Comparison of ENCODE assay signal across 18 cellular contexts in the genomic region with DNA sequence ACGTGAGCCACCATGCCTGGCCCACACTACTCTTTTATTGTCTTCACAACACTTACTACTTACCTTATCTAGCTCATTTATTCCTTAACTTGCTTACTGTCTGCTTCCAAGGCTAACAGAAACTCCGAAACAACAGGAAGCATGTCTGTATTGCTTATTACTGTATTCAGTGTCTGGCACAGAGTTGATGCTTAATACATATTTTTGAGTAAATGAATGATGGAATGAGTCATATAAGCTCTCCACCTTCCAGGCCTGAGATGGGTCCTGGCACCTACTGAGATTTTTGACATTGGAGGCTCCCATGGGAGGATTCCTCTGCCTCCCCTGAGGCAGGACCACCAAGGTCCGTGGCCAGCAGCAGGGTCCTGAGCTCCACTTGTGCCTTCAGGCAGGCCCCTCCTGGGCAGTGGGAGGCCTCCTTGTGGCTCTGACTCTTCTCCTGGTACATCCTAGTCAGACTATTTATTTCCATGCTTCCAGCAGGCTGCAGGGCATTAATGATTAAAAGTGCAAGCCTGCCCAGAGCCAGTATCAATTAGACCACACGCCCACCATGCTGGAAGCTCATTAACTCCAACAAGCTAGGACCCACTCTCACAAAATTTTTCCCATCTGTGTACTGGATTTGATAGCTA.
DNase-seq lines count a peak whose midpoint lies in the region; ATAC-seq, FAIRE-seq and TF ChIP-seq lines count a peak whose summit lies in the region.
"Had no signal": no experiment of that assay in that cellular context is flagged by ENCODE, and none has a peak within 500 bp of the region (broad histone marks: within the 10 kb centered on the region; RNA-seq: fewer than 3 reads in every experiment).

No MANE protein-coding gene starts in this region.

- no peak for TF ChIP-seq EP300 in A549 (IDR thresholded peaks at IDR 0.05)

- no peak overlapping the region for H3K27ac Mint-ChIP-seq in type B pancreatic cell
- H3K27ac Mint-ChIP-seq: HFFc6 had no signal

- no peak overlapping the region for H3K4me3 ChIP-seq in A549

- peak overlapping the region; percentile 68 for H3K4me2 ChIP-seq in A549

- H3K27ac ChIP-seq in A549 = peak overlapping the region; percentile 6 to 41; a peak in 4 of 6 replicates
- H3K27ac ChIP-seq: C4-2B had no signal

- DNase-seq in A549 (ENCODE audit: low read depth in 1 of 2, low spot score in 1 of 2) (peak; percentile 35 to 60), NCI-H226 (peak; percentile 41), kidney tubule cell (ENCODE audit: low spot score) (peak; percentile 72), sciatic nerve (ENCODE audit: low spot score) (peak; percentile 21), KBM-7 (no peak), type B pancreatic cell (ENCODE audit: extremely low spot score, unreplicated experiment) (no peak), NCI-H748 treated with DMSO at 0.1 percent for 48 hours (lab: John Stamatoyannopoulos, UW) (no peak)
- DNase-seq: 8988T; BE2C; CD4-positive, alpha-beta memory T cell; DND-41; GDM1; HCEC 1CT; HFFc6 had no signal

- CTCF ChIA-PET in A549 (lab: Yijun Ruan, JAX) = interaction anchor here (0.8 to 2.9 kb wide), 4 partner anchors 13 to 98 kb away, joined by 3 to 7 read pairs (median 4); no protein-coding TSS in a partner anchor

- H3K4me1 Mint-ChIP-seq in type B pancreatic cell (ENCODE audit: unreplicated experiment) = peaks cover 8% of the 10 kb centered on the region
- H3K4me1 Mint-ChIP-seq: CD4-positive, alpha-beta memory T cell had no signal

- 9% methylated on average over 4 of the region's 4 CpGs for WGBS in A549 (ENCODE audit: missing lambda C conversion rate)

- TF ChIP-seq POLR2A in A549 (IDR thresholded peaks at IDR 0.05; ENCODE audit: low read length) = no peak

- peaks cover 10% of the 10 kb centered on the region for H3K4me1 ChIP-seq in A549
- H3K4me1 ChIP-seq: BE2C had no signal

- intact Hi-C loops in sciatic nerve (cut with DNase I) = no loop called here

- POLR2A ChIA-PET in A549 (lab: Yijun Ruan, JAX) = no interaction called here

- H3K4me3 Mint-ChIP-seq in type B pancreatic cell = no peak overlapping the region
- H3K4me3 Mint-ChIP-seq: CD4-positive, alpha-beta memory T cell; HFFc6 had no signal

- peak; percentile 76 to 89 for ATAC-seq in A549
- no peak for ATAC-seq in sciatic nerve
- ATAC-seq: HepG2 had no signal

- H3K9me3 ChIP-seq in A549 = no peaks in the 10 kb centered on the region; the same call in 2 of the 3 replicates
- H3K9me3 ChIP-seq: BE2C had no signal

- H3K9me3 Mint-ChIP-seq in type B pancreatic cell = no peaks in the 10 kb centered on the region

- H3K36me3 Mint-ChIP-seq in type B pancreatic cell = no peaks in the 10 kb centered on the region

- in situ Hi-C loops in KBM-7 (cut with MboI; ENCODE audit: low pct_unique_long_range_greater_than_20kb, low sequenced_read_pairs) = no loop called here

- no peaks in the 10 kb centered on the region for H3K27me3 Mint-ChIP-seq in type B pancreatic cell

- TF ChIP-seq RAD21 in A549 (conservative IDR thresholded peaks at IDR 0.05 in 1 of 2, IDR thresholded peaks at IDR 0.05 in 1 of 2) = no peak

- FAIRE-seq in A549 (lab: Jason Lieb, UNC) = peak; percentile 61
- FAIRE-seq: D721Med, HepG2, HTR-8/SVneo had no signal

- TF ChIP-seq CTCF in A549 (IDR thresholded peaks at IDR 0.05) = no peak
- TF ChIP-seq CTCF in type B pancreatic cell (conservative IDR thresholded peaks at IDR 0.05) = no peak

TF ChIP-seq in A549, 52 proteins besides CTCF, POLR2A, EP300 and RAD21:
- TF ChIP-seq RCOR1 (IDR thresholded peaks at IDR 0.05; ENCODE audit: low read depth, low read length) (no peak), MAZ (IDR thresholded peaks at IDR 0.05; ENCODE audit: borderline replicate concordance, low read depth, low read length) (no peak), TP53 (CRISPR knock-in tag; IDR thresholded peaks at IDR 0.05) (no peak), FOSL2 (IDR thresholded peaks at IDR 0.05) (0 out of 2 replicates have a peak, but pooled peaks have one; percentile 22), FOSL2 (CRISPR knock-in tag; IDR thresholded peaks at IDR 0.05) (peak; percentile 60), SREBF2 (IDR thresholded peaks at IDR 0.05) (no peak), ZSCAN20 (CRISPR knock-in tag; IDR thresholded peaks at IDR 0.05) (no peak), HEYL (CRISPR knock-in tag; IDR thresholded peaks at IDR 0.05) (no peak), NR3C1 (IDR thresholded peaks at IDR 0.05) (no peak), NPAS2 (CRISPR knock-in tag; IDR thresholded peaks at IDR 0.05; ENCODE audit: borderline replicate concordance) (no peak), ZNF302 (CRISPR knock-in tag; IDR thresholded peaks at IDR 0.05) (no peak), HOXB5 (CRISPR knock-in tag; IDR thresholded peaks at IDR 0.05) (no peak), JUNB (IDR thresholded peaks at IDR 0.05) (no peak), SMC3 (IDR thresholded peaks at IDR 0.05) (no peak)
- TF ChIP-seq, protein P1, sequence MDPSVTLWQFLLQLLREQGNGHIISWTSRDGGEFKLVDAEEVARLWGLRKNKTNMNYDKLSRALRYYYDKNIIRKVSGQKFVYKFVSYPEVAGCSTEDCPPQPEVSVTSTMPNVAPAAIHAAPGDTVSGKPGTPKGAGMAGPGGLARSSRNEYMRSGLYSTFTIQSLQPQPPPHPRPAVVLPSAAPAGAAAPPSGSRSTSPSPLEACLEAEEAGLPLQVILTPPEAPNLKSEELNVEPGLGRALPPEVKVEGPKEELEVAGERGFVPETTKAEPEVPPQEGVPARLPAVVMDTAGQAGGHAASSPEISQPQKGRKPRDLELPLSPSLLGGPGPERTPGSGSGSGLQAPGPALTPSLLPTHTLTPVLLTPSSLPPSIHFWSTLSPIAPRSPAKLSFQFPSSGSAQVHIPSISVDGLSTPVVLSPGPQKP (IDR thresholded peaks at IDR 0.05; ENCODE audit: low read depth, low read length) = no peak
- TF ChIP-seq, protein P2, sequence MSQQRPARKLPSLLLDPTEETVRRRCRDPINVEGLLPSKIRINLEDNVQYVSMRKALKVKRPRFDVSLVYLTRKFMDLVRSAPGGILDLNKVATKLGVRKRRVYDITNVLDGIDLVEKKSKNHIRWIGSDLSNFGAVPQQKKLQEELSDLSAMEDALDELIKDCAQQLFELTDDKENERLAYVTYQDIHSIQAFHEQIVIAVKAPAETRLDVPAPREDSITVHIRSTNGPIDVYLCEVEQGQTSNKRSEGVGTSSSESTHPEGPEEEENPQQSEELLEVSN (IDR thresholded peaks at IDR 0.05; ENCODE audit: borderline replicate concordance, low read depth) = no peak
- TF ChIP-seq, protein P3, sequence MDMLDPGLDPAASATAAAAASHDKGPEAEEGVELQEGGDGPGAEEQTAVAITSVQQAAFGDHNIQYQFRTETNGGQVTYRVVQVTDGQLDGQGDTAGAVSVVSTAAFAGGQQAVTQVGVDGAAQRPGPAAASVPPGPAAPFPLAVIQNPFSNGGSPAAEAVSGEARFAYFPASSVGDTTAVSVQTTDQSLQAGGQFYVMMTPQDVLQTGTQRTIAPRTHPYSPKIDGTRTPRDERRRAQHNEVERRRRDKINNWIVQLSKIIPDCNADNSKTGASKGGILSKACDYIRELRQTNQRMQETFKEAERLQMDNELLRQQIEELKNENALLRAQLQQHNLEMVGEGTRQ (IDR thresholded peaks at IDR 0.05) = no peak
- TF ChIP-seq, protein P4, sequence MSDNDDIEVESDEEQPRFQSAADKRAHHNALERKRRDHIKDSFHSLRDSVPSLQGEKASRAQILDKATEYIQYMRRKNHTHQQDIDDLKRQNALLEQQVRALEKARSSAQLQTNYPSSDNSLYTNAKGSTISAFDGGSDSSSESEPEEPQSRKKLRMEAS (IDR thresholded peaks at IDR 0.05) = peak; percentile 5; the same call in 1 of the 2 replicates

Comparison
In these comparisons a context has a peak if more than half of its experiments do, and no peak if none do; other contexts are left out.
1. DNase-seq: peak in A549 (2 of 2), NCI-H226 (single experiment), kidney tubule cell (single experiment) and sciatic nerve (single experiment); none in KBM-7 (single experiment), type B pancreatic cell (single experiment) and NCI-H748 treated with DMSO at 0.1 percent for 48 hours (single experiment).